Comparison of ENCODE assay signal across 1 cellular context in the genomic region with DNA sequence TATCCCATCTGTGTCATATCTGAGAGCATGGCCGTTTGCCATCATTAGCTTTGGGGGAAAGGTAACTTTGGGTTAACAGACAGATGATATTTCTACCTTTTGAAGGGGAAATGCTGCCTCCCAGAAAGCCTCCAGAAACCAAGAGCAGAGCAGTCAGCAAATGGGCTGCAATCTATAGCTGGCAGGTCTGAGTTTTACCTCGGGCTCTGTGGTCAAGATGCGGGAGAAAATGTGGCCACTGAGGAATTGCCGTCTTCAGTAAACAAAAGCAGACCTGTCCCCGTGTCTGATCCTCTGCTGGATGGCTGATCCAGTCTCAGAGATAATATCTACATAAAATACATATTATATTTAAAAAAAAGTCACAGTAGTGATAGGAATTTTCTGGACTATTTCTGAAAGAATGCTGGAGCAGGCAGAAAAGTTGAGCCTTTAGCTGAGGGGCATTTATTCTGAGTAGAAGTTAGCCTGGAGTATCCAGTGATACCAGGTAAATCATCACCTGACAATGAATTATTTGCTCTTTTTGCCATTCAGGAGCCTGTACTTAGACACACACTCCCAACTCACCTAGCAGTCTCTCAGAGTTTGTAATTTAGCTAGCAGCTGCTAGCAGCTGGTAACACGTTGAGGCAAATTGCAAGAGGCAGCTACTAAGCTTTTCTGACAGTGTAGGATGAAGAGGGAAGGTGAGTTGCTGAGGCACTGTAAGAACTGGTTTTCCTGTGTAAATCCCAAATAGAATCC.
TF ChIP-seq lines count a peak whose summit lies in the region.

No MANE protein-coding gene starts in this region.

TF ChIP-seq in H1, 55 proteins besides CTCF, POLR2A, EP300 and RAD21 (continued from another document):
- TF ChIP-seq RNF2 (IDR thresholded peaks at IDR 0.05; ENCODE audit: borderline replicate concordance, low read depth, low read length, missing control alignments, poor library complexity, severe bottlenecking) (no peak), GTF2F1 (IDR thresholded peaks at IDR 0.05; ENCODE audit: borderline replicate concordance, low read depth, low read length) (no peak), SP2 (IDR thresholded peaks at IDR 0.05; ENCODE audit: low read length) (no peak), MAFK (IDR thresholded peaks at IDR 0.05; ENCODE audit: low read depth, low read length) (no peak), BRCA1 (IDR thresholded peaks at IDR 0.05; ENCODE audit: low read depth, low read length) (no peak), EGR1 (IDR thresholded peaks at IDR 0.05; ENCODE audit: borderline replicate concordance, low read depth, low read length) (no peak), HDAC6 (IDR thresholded peaks at IDR 0.05; ENCODE audit: low read depth, low read length) (no peak), TEAD4 (IDR thresholded peaks at IDR 0.05; ENCODE audit: low read depth, low read length) (no peak), CTBP2 (IDR thresholded peaks at IDR 0.05; ENCODE audit: borderline replicate concordance, insufficient read depth, insufficient read length, low read length) (no peak), TCF12 (IDR thresholded peaks at IDR 0.05; ENCODE audit: low read depth, low read length) (no peak), EZH2 (IDR thresholded peaks at IDR 0.05; ENCODE audit: low read depth, low read length, severe bottlenecking) (no peak)
- TF ChIP-seq, protein P1, sequence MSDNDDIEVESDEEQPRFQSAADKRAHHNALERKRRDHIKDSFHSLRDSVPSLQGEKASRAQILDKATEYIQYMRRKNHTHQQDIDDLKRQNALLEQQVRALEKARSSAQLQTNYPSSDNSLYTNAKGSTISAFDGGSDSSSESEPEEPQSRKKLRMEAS (IDR thresholded peaks at IDR 0.05) = no peak
